In genomic region chr9:112462855-112463254, GRCh38 we compare ENCODE assay signal across 23 cellular contexts.
"Had no signal": no experiment of that assay in that cellular context is flagged by ENCODE, and none has a peak within 500 bp of the region (broad histone marks: within the 10 kb centered on the region; RNA-seq: fewer than 3 reads in every experiment).

No MANE protein-coding gene starts in this region.

- DNase-seq: cortex of kidney; effector CD8-positive, alpha-beta T cell; effector memory CD8-positive, alpha-beta T cell; foreskin keratinocyte; heart left ventricle; hypothalamus; immature natural killer cell; left cardiac atrium; left lung; left ventricle myocardium superior; lower lobe of right lung; mesenchymal stem cell; mucosa of descending colon; naive B cell; naive thymus-derived CD8-positive, alpha-beta T cell had no signal

- H3K4me3 ChIP-seq: esophagus muscularis mucosa, gastroesophageal sphincter, heart left ventricle, hepatocyte, left lung, lower lobe of right lung, mucosa of descending colon had no signal

- ATAC-seq: effector memory CD8-positive, alpha-beta T cell; foreskin keratinocyte; gastroesophageal sphincter; heart left ventricle; left cardiac atrium; left lung; left ventricle myocardium superior; lower lobe of right lung; mucosa of descending colon; naive thymus-derived CD8-positive, alpha-beta T cell had no signal

- H3K4me2 ChIP-seq: hepatocyte had no signal

- H3K4me1 Mint-ChIP-seq: immature natural killer cell; mesothelial cell of epicardium; naive thymus-derived CD8-positive, alpha-beta T cell had no signal

- H3K4me3 Mint-ChIP-seq: dendritic cell treated with granulocyte-macrophage colony-stimulating factor and Interleukin-4, amounts not matched to agents 40 ng/mL and 50 ng/mL, for 4 days; effector memory CD8-positive, alpha-beta T cell; immature natural killer cell; mesothelial cell of epicardium; naive B cell; naive thymus-derived CD8-positive, alpha-beta T cell had no signal

- H3K27ac Mint-ChIP-seq: dendritic cell treated with granulocyte-macrophage colony-stimulating factor and Interleukin-4, amounts not matched to agents 40 ng/mL and 50 ng/mL, for 4 days; effector memory CD8-positive, alpha-beta T cell; immature natural killer cell; mesothelial cell of epicardium; naive B cell had no signal

- H2AFZ ChIP-seq: hepatocyte had no signal

- H3K9me3 ChIP-seq: lower lobe of right lung had no signal

- H3K27ac ChIP-seq: esophagus muscularis mucosa, foreskin keratinocyte, gastroesophageal sphincter, heart left ventricle, hepatocyte, left lung, lower lobe of right lung had no signal

- H3K79me2 ChIP-seq: hepatocyte had no signal

- H3K9me3 Mint-ChIP-seq: dendritic cell treated with granulocyte-macrophage colony-stimulating factor and Interleukin-4, amounts not matched to agents 40 ng/mL and 50 ng/mL, for 4 days; effector memory CD8-positive, alpha-beta T cell; immature natural killer cell had no signal

- H3K27me3 Mint-ChIP-seq: dendritic cell treated with granulocyte-macrophage colony-stimulating factor and Interleukin-4, amounts not matched to agents 40 ng/mL and 50 ng/mL, for 4 days; effector memory CD8-positive, alpha-beta T cell; naive B cell; naive thymus-derived CD8-positive, alpha-beta T cell had no signal

- H3K4me1 ChIP-seq: esophagus muscularis mucosa, foreskin keratinocyte, gastroesophageal sphincter, heart left ventricle, left lung, lower lobe of right lung had no signal

- FAIRE-seq: endothelial cell of umbilical vein, frontal cortex, keratinocyte had no signal

- H3K27me3 ChIP-seq: esophagus muscularis mucosa, foreskin keratinocyte, gastroesophageal sphincter, heart left ventricle, hepatocyte, left lung had no signal
